ENCODE assay signal across 20 cellular contexts in genomic region chr4:153713840-153714239, GRCh38. TPM values are rescaled to one million over a fixed set of nuclear protein-coding genes. Genes with fewer than 3 reads are reported as not detected.
A peak's percentile ranks its signal among the peaks of the same experiment; 100 is the strongest.
DNase-seq lines count a peak whose midpoint lies in the region; ATAC-seq and TF ChIP-seq lines count a peak whose summit lies in the region.
"Had no signal": no experiment of that assay in that cellular context is flagged by ENCODE, and none has a peak within 500 bp of the region (broad histone marks: within the 10 kb centered on the region; RNA-seq: fewer than 3 reads in every experiment).

No MANE protein-coding gene starts in this region.

- intact Hi-C loops in MCF 10A (cut with micrococcal nuclease) = no loop called here
- intact Hi-C loops in breast epithelium (cut with DNase I; ENCODE audit: low total_unique reads) = no loop called here
- intact Hi-C loops in vagina (cut with DNase I) = no loop called here

- TF ChIP-seq CTCF in MCF 10A (IDR thresholded peaks at IDR 0.05; ENCODE audit: unreplicated experiment) (no peak), breast epithelium (IDR thresholded peaks at IDR 0.05) (no peak), RWPE2 (IDR thresholded peaks at IDR 0.05; ENCODE audit: poor library complexity, severe bottlenecking) (no peak), fibroblast of lung (conservative IDR thresholded peaks at IDR 0.05 in 1 of 2, IDR thresholded peaks at IDR 0.05 in 1 of 2; ENCODE audit: low read depth in 1 of 2, low read length in 2 of 2) (no peak), thoracic aorta (IDR thresholded peaks at IDR 0.05) (no peak), vagina (IDR thresholded peaks at IDR 0.05) (no peak)

- H3K4me3 Mint-ChIP-seq in MCF 10A (ENCODE audit: unreplicated experiment) = no peak overlapping the region
- no peak overlapping the region for H3K4me3 Mint-ChIP-seq in activated CD8-positive, alpha-beta T cell treated with anti-CD3 and anti-CD28 coated beads, Interleukin-2, amount 10 ng/mL, durations not matched to agents 7 days and 5 days
- H3K4me3 Mint-ChIP-seq: CD4-positive, CD25-positive, alpha-beta regulatory T cell; effector memory CD8-positive, alpha-beta T cell; IgD-negative memory B cell had no signal

- DNase-seq in MCF 10A (ENCODE audit: unreplicated experiment) (peak; percentile 53), breast epithelium (ENCODE audit: low spot score in 2 of 2) (no peak), RWPE2 (ENCODE audit: low spot score) (no peak), fibroblast of lung (ENCODE audit: low read depth in 2 of 2) (peak; percentile 38 to 49), thoracic aorta (ENCODE audit: low spot score) (no peak), vagina (ENCODE audit: extremely low spot score in 2 of 2) (no peak), EL (no peak)
- DNase-seq in activated CD8-positive, alpha-beta T cell treated with anti-CD3 and anti-CD28 coated beads, Interleukin-2, amount 10 ng/mL, durations not matched to agents 7 days and 5 days = no peak
- DNase-seq: activated CD4-positive, CD25-positive, alpha-beta regulatory T cell treated with anti-CD3 and anti-CD28 coated beads, Interleukin-2, amount 50 U/mL, for 72 hours; CD4-positive, CD25-positive, alpha-beta regulatory T cell; DMS153; effector memory CD8-positive, alpha-beta T cell; foreskin melanocyte; GOT3; left ventricle myocardium superior; NCI-H2029; NCI-H446 treated with DMSO at 0.1 percent for 48 hours; transverse colon had no signal

- no peak overlapping the region for H3K4me3 ChIP-seq in breast epithelium
- no peak overlapping the region for H3K4me3 ChIP-seq in RWPE2 (ENCODE audit: severe bottlenecking)
- no peak overlapping the region for H3K4me3 ChIP-seq in fibroblast of lung (replicated peaks in 1 of 4; ENCODE audit: control extremely low read depth in 1 of 4, insufficient read depth in 1 of 4, low read depth in 3 of 4, low read length in 4 of 4)
- H3K4me3 ChIP-seq in thoracic aorta = no peak overlapping the region
- no peak overlapping the region for H3K4me3 ChIP-seq in vagina
- H3K4me3 ChIP-seq: transverse colon had no signal

- no peak overlapping the region for H2AFZ ChIP-seq in fibroblast of lung (ENCODE audit: low read length)

- H3K4me1 ChIP-seq in breast epithelium = no peaks in the 10 kb centered on the region
- peaks cover 11% of the 10 kb centered on the region for H3K4me1 ChIP-seq in RWPE2 (ENCODE audit: insufficient read depth, poor library complexity, severe bottlenecking)
- no peaks in the 10 kb centered on the region for H3K4me1 ChIP-seq in fibroblast of lung (ENCODE audit: control insufficient read depth, extremely low read depth, insufficient read depth, low read length)
- peaks cover 2 to 9% of the 10 kb centered on the region in 2 donors for H3K4me1 ChIP-seq in thoracic aorta (ENCODE audit: control insufficient read depth in 1 of 2, low read depth in 2 of 2)
- no peaks in the 10 kb centered on the region for H3K4me1 ChIP-seq in vagina
- H3K4me1 ChIP-seq: transverse colon had no signal

- POLR2A ChIA-PET in MCF 10A (lab: Yijun Ruan, JAX) = no interaction called here
- POLR2A ChIA-PET in activated CD8-positive, alpha-beta T cell treated with anti-CD3 and anti-CD28 coated beads, Interleukin-2, amount 10 ng/mL, durations not matched to agents 7 days and 5 days (lab: Charles Lee) = no interaction called here

- H3K4me2 ChIP-seq in fibroblast of lung (ENCODE audit: extremely low read depth, insufficient read depth, low read length) = no peak overlapping the region

- H3K36me3 ChIP-seq in breast epithelium (no peaks in the 10 kb centered on the region), RWPE2 (ENCODE audit: low read depth) (no peaks in the 10 kb centered on the region), fibroblast of lung (ENCODE audit: control insufficient read depth, insufficient read depth, low read length) (no peaks in the 10 kb centered on the region), thoracic aorta (no peaks in the 10 kb centered on the region), vagina (no peaks in the 10 kb centered on the region)
- H3K36me3 ChIP-seq: transverse colon had no signal

- peaks cover 7% of the 10 kb centered on the region for H3K9me3 Mint-ChIP-seq in MCF 10A (ENCODE audit: unreplicated experiment)
- H3K9me3 Mint-ChIP-seq in activated CD8-positive, alpha-beta T cell treated with anti-CD3 and anti-CD28 coated beads, Interleukin-2, amount 10 ng/mL, durations not matched to agents 7 days and 5 days (ENCODE audit: insufficient read depth) = no peaks in the 10 kb centered on the region
- H3K9me3 Mint-ChIP-seq: activated T-helper 2 cell treated with anti-CD3 and anti-CD28 coated beads, Interferon-gamma antibody, Interleukin-2, Interleukin-4, amounts not matched to agents 10 μg/mL and 5 μg/mL and 100 μg/mL, durations not matched to agents 14 hours and 24 hours and 36 hours; effector memory CD8-positive, alpha-beta T cell had no signal

- no peaks in the 10 kb centered on the region for H3K27me3 Mint-ChIP-seq in MCF 10A (ENCODE audit: insufficient read depth, unreplicated experiment)
- peaks cover 12% of the 10 kb centered on the region for H3K27me3 Mint-ChIP-seq in activated CD8-positive, alpha-beta T cell treated with anti-CD3 and anti-CD28 coated beads, Interleukin-2, amount 10 ng/mL, durations not matched to agents 7 days and 5 days (ENCODE audit: low read depth)

- BruUV-seq in MCF 10A (replicated peaks; lab: Mats Ljungman, UMichigan) = no TSS peak

- CTCF ChIA-PET in MCF 10A (lab: Yijun Ruan, JAX) = no interaction called here
- CTCF ChIA-PET in activated CD8-positive, alpha-beta T cell treated with anti-CD3 and anti-CD28 coated beads, Interleukin-2, amount 10 ng/mL, durations not matched to agents 7 days and 5 days (lab: Charles Lee) = no interaction called here

- no peaks in the 10 kb centered on the region for H4K20me1 ChIP-seq in fibroblast of lung (ENCODE audit: control insufficient read depth, extremely low read depth, insufficient read depth, low read length)

- H3K27me3 ChIP-seq in breast epithelium (no peaks in the 10 kb centered on the region), RWPE2 (ENCODE audit: insufficient read depth, poor library complexity, severe bottlenecking) (no peaks in the 10 kb centered on the region), fibroblast of lung (ENCODE audit: control insufficient read depth, insufficient read depth, low read length) (peaks cover 2% of the 10 kb centered on the region), thoracic aorta (replicated peaks; ENCODE audit: insufficient read depth) (no peaks in the 10 kb centered on the region), vagina (no peaks in the 10 kb centered on the region)
- H3K27me3 ChIP-seq: transverse colon had no signal

- H3K27ac Mint-ChIP-seq in MCF 10A (ENCODE audit: low read depth, unreplicated experiment) = no peak overlapping the region
- no peak overlapping the region for H3K27ac Mint-ChIP-seq in activated CD8-positive, alpha-beta T cell treated with anti-CD3 and anti-CD28 coated beads, Interleukin-2, amount 10 ng/mL, durations not matched to agents 7 days and 5 days
- H3K27ac Mint-ChIP-seq: activated T-helper 2 cell treated with anti-CD3 and anti-CD28 coated beads, Interferon-gamma antibody, Interleukin-2, Interleukin-4, amounts not matched to agents 10 μg/mL and 5 μg/mL and 100 μg/mL, durations not matched to agents 14 hours and 24 hours and 36 hours; CD4-positive, CD25-positive, alpha-beta regulatory T cell; effector memory CD8-positive, alpha-beta T cell; IgD-negative memory B cell had no signal

- H3K36me3 Mint-ChIP-seq in MCF 10A (ENCODE audit: insufficient read depth, unreplicated experiment) = no peaks in the 10 kb centered on the region
- no peaks in the 10 kb centered on the region for H3K36me3 Mint-ChIP-seq in activated CD8-positive, alpha-beta T cell treated with anti-CD3 and anti-CD28 coated beads, Interleukin-2, amount 10 ng/mL, durations not matched to agents 7 days and 5 days (ENCODE audit: low read depth)

- H3K27ac ChIP-seq in breast epithelium (no peak overlapping the region), RWPE2 (ENCODE audit: poor library complexity, severe bottlenecking) (peak overlapping the region; percentile 6), fibroblast of lung (ENCODE audit: insufficient read depth, low read length) (no peak overlapping the region), thoracic aorta (no peak overlapping the region), vagina (no peak overlapping the region)
- H3K27ac ChIP-seq: transverse colon had no signal

- peak; percentile 98 for ATAC-seq in RWPE2 (ENCODE audit: low read depth)
- peak; percentile 80 for ATAC-seq in thoracic aorta (ENCODE audit: insufficient number of reproducible peaks, low FRiP score, low read depth)
- ATAC-seq in activated CD8-positive, alpha-beta T cell treated with anti-CD3 and anti-CD28 coated beads, Interleukin-2, amount 10 ng/mL, durations not matched to agents 7 days and 5 days = no peak
- ATAC-seq: effector memory CD8-positive, alpha-beta T cell; left ventricle myocardium superior had no signal

- H3K9ac ChIP-seq in fibroblast of lung (ENCODE audit: insufficient read depth, low read length) = no peak overlapping the region

- no peak for TF ChIP-seq POLR2A in breast epithelium (IDR thresholded peaks at IDR 0.05)
- no peak for TF ChIP-seq POLR2A in vagina (IDR thresholded peaks at IDR 0.05)

- no peaks in the 10 kb centered on the region for H3K9me3 ChIP-seq in breast epithelium
- no peaks in the 10 kb centered on the region for H3K9me3 ChIP-seq in RWPE2 (ENCODE audit: severe bottlenecking)
- H3K9me3 ChIP-seq in fibroblast of lung (ENCODE audit: control insufficient read depth, insufficient read depth, low read depth, low read length) = no peaks in the 10 kb centered on the region
- no peaks in the 10 kb centered on the region for H3K9me3 ChIP-seq in thoracic aorta
- H3K9me3 ChIP-seq in vagina = no peaks in the 10 kb centered on the region
- H3K9me3 ChIP-seq: transverse colon had no signal

- no peaks in the 10 kb centered on the region for H3K79me2 ChIP-seq in fibroblast of lung (ENCODE audit: control insufficient read depth, insufficient read depth, low read length)

- peaks cover 7% of the 10 kb centered on the region for H3K4me1 Mint-ChIP-seq in MCF 10A (ENCODE audit: insufficient read depth, unreplicated experiment)
- H3K4me1 Mint-ChIP-seq in activated CD8-positive, alpha-beta T cell treated with anti-CD3 and anti-CD28 coated beads, Interleukin-2, amount 10 ng/mL, durations not matched to agents 7 days and 5 days (ENCODE audit: low read depth) = no peaks in the 10 kb centered on the region
- H3K4me1 Mint-ChIP-seq: IgD-negative memory B cell had no signal

RNA-seq across cellular contexts. Expression of gene TLR2, which starts 29.8 kb away (rescaled TPM):
- total RNA-seq in MCF 10A (2022) (0.23 and 0.49 TPM in 2 replicates), breast epithelium (10 to 100 TPM; 51.7 to 76.8 (median 52.4) TPM), fibroblast of lung (under 0.01 and 0.77 TPM in 2 replicates), thoracic aorta (10 to 100 TPM; 68.5 to 77.7 TPM), vagina (14.5 TPM)
- polyA plus RNA-seq in fibroblast of lung = 0.17 and 0.29 TPM in 2 replicates
- 0.06 and 0.16 TPM in 2 replicates for polyA plus RNA-seq in fibroblast of lung (2012)
- not detected in 2 replicates for polyA minus RNA-seq in fibroblast of lung (ENCODE audit: low replicate concordance)
- 1 to 10 TPM; 1.4 to 1.6 TPM for total RNA-seq in activated CD8-positive, alpha-beta T cell treated with anti-CD3 and anti-CD28 coated beads, Interleukin-2, amount 10 ng/mL, durations not matched to agents 7 days and 5 days

RNA-seq across cellular contexts. Expression of gene RNF175, which starts 46.0 kb away (rescaled TPM):
- total RNA-seq in MCF 10A (2022) (0.42 and 0.66 TPM in 2 replicates), breast epithelium (1 to 10 TPM in 2 of 3 donors, not detected in 1; 3.6 to 5.9 TPM), fibroblast of lung (0.26 TPM in 1 of 2 replicates, not detected in the other), thoracic aorta (not detected), vagina (2.2 TPM)
- polyA plus RNA-seq in fibroblast of lung = not detected in 2 replicates
- not detected in 2 replicates for polyA plus RNA-seq in fibroblast of lung (2012)
- polyA minus RNA-seq in fibroblast of lung (ENCODE audit: low replicate concordance) = not detected in 2 replicates
- not detected for total RNA-seq in activated CD8-positive, alpha-beta T cell treated with anti-CD3 and anti-CD28 coated beads, Interleukin-2, amount 10 ng/mL, durations not matched to agents 7 days and 5 days
- total RNA-seq: activated T-helper 2 cell treated with anti-CD3 and anti-CD28 coated beads, Interferon-gamma antibody, Interleukin-2, Interleukin-4, amounts not matched to agents 10 μg/mL and 5 μg/mL and 100 μg/mL, durations not matched to agents 14 hours and 24 hours and 36 hours had no signal
- polyA plus RNA-seq: IgD-negative memory B cell had no signal

Comparison
In these comparisons a context has a peak if more than half of its experiments do, and no peak if none do; other contexts are left out.
1. DNase-seq: peak in MCF 10A (single experiment) and fibroblast of lung (2 of 2); none in breast epithelium (0 of 2), RWPE2 (single experiment), thoracic aorta (single experiment), vagina (0 of 2), activated CD8-positive, alpha-beta T cell treated with anti-CD3 and anti-CD28 coated beads, Interleukin-2, amount 10 ng/mL, durations not matched to agents 7 days and 5 days (single experiment) and EL (single experiment).